ENCODE assay signal across 24 cellular contexts in the genomic region with DNA sequence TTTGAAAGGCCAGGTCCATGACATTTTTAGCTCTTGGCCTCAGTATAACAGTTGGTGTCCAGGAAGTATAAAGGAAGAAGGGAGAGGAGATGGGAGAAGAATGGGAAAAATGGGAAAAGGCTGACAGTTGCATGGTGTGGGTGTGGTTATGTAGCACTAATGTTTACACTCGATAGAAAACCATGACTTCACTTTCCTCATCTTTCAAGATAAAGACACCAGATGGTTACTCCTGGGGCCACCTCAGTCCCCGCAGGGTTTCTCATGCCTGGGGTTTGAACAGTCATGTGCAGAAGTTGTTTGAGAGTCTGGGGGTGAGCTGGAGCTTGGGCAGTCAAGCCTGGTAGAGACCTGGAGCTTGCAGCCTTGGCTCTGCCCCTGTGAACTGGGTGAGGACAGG.
"Had no signal": no experiment of that assay in that cellular context is flagged by ENCODE, and none has a peak within 500 bp of the region (broad histone marks: within the 10 kb centered on the region; RNA-seq: fewer than 3 reads in every experiment).

No MANE protein-coding gene starts in this region.

- H3K4me3 ChIP-seq: coronary artery, gastroesophageal sphincter, sigmoid colon had no signal

- H3K9me3 ChIP-seq: gastroesophageal sphincter, sigmoid colon had no signal

- H3K4me1 ChIP-seq: gastroesophageal sphincter had no signal

- ATAC-seq: activated CD8-positive, alpha-beta T cell treated with anti-CD3 and anti-CD28 coated beads for 36 hours; activated naive CD8-positive, alpha-beta T cell treated with anti-CD3 and anti-CD28 coated beads, Interleukin-2, amount 50 U/mL, for 24 hours; activated T-helper 17 cell treated with anti-CD3 and anti-CD28 coated beads, Interleukin-2, amount 50 U/mL, for 72 hours; esophagus mucosa; gastroesophageal sphincter; stimulated activated effector memory CD8-positive, alpha-beta T cell treated with anti-CD3 and anti-CD28 coated beads, Interleukin-12 subunit alpha, Interleukin-12 subunit beta, amount 100 ng/mL, for 72 hours; WTC11 had no signal

- H3K4me3 Mint-ChIP-seq: activated CD4-positive, alpha-beta T cell treated with anti-CD3 and anti-CD28 coated beads, Interleukin-2, amount 10 ng/mL, durations not matched to agents 24 days and 14 days; activated CD8-positive, alpha-beta T cell treated with anti-CD3 and anti-CD28 coated beads for 36 hours; activated naive CD4-positive, alpha-beta T cell treated with anti-CD3 and anti-CD28 coated beads for 36 hours; activated naive CD8-positive, alpha-beta T cell treated with anti-CD3 and anti-CD28 coated beads, Interleukin-2, amount 50 U/mL, for 24 hours; activated T-helper 17 cell treated with anti-CD3 and anti-CD28 coated beads, Interleukin-2, amount 50 U/mL, for 72 hours; brain; central memory CD8-positive, alpha-beta T cell; immature natural killer cell; nephron; stimulated activated effector memory CD8-positive, alpha-beta T cell treated with anti-CD3 and anti-CD28 coated beads, Interleukin-12 subunit alpha, Interleukin-12 subunit beta, amount 100 ng/mL, for 72 hours; T-helper 2 cell treated with Interferon-gamma antibody and Interleukin-4, amounts not matched to agents 5 μg/mL and 100 μg/mL, for 36 hours; WTC11 had no signal

- H3K9me3 Mint-ChIP-seq: activated CD4-positive, alpha-beta T cell treated with anti-CD3 and anti-CD28 coated beads, Interleukin-2, amount 10 ng/mL, durations not matched to agents 24 days and 14 days; activated CD8-positive, alpha-beta T cell treated with anti-CD3 and anti-CD28 coated beads for 36 hours; activated naive CD4-positive, alpha-beta T cell treated with anti-CD3 and anti-CD28 coated beads for 36 hours; activated naive CD8-positive, alpha-beta T cell treated with anti-CD3 and anti-CD28 coated beads, Interleukin-2, amount 50 U/mL, for 24 hours; activated T-helper 17 cell treated with anti-CD3 and anti-CD28 coated beads, Interleukin-2, amount 50 U/mL, for 72 hours; central memory CD8-positive, alpha-beta T cell; immature natural killer cell; nephron; stimulated activated effector memory CD8-positive, alpha-beta T cell treated with anti-CD3 and anti-CD28 coated beads, Interleukin-12 subunit alpha, Interleukin-12 subunit beta, amount 100 ng/mL, for 72 hours; T-helper 2 cell treated with Interferon-gamma antibody and Interleukin-4, amounts not matched to agents 5 μg/mL and 100 μg/mL, for 36 hours had no signal

- H3K27ac Mint-ChIP-seq: activated CD4-positive, alpha-beta T cell treated with anti-CD3 and anti-CD28 coated beads, Interleukin-2, amount 10 ng/mL, durations not matched to agents 24 days and 14 days; activated CD8-positive, alpha-beta T cell treated with anti-CD3 and anti-CD28 coated beads for 36 hours; activated naive CD4-positive, alpha-beta T cell treated with anti-CD3 and anti-CD28 coated beads for 36 hours; activated naive CD8-positive, alpha-beta T cell treated with anti-CD3 and anti-CD28 coated beads, Interleukin-2, amount 50 U/mL, for 24 hours; activated T-helper 17 cell treated with anti-CD3 and anti-CD28 coated beads, Interleukin-2, amount 50 U/mL, for 72 hours; nephron; stimulated activated effector memory CD8-positive, alpha-beta T cell treated with anti-CD3 and anti-CD28 coated beads, Interleukin-12 subunit alpha, Interleukin-12 subunit beta, amount 100 ng/mL, for 72 hours; T-helper 2 cell treated with Interferon-gamma antibody and Interleukin-4, amounts not matched to agents 5 μg/mL and 100 μg/mL, for 36 hours; WTC11 had no signal

- H3K27ac ChIP-seq: coronary artery, gastroesophageal sphincter, sigmoid colon had no signal

- H3K4me1 Mint-ChIP-seq: WTC11 had no signal

- DNase-seq: activated CD4-positive, alpha-beta T cell treated with anti-CD3 and anti-CD28 coated beads, Interleukin-2, amount 10 ng/mL, durations not matched to agents 24 days and 14 days; activated CD8-positive, alpha-beta T cell treated with anti-CD3 and anti-CD28 coated beads for 36 hours; activated naive CD4-positive, alpha-beta T cell treated with anti-CD3 and anti-CD28 coated beads for 36 hours; activated naive CD8-positive, alpha-beta T cell treated with anti-CD3 and anti-CD28 coated beads, Interleukin-2, amount 50 U/mL, for 24 hours; activated T-cell treated with anti-CD3 and anti-CD28 coated beads, Interleukin-2, amount 50 U/mL, for 1 hour; anterior cingulate cortex; immature natural killer cell; kidney glomerular epithelial cell; left ventricle myocardium superior; mesendoderm; occipital lobe; posterior cingulate gyrus; sigmoid colon; stimulated activated CD4-positive, alpha-beta T cell treated with anti-CD3 and anti-CD28 coated beads, Interleukin-4, amount 100 ng/mL, for 24 hours had no signal

- H3K27me3 Mint-ChIP-seq: activated CD4-positive, alpha-beta T cell treated with anti-CD3 and anti-CD28 coated beads, Interleukin-2, amount 10 ng/mL, durations not matched to agents 24 days and 14 days; activated CD8-positive, alpha-beta T cell treated with anti-CD3 and anti-CD28 coated beads for 36 hours; activated naive CD8-positive, alpha-beta T cell treated with anti-CD3 and anti-CD28 coated beads, Interleukin-2, amount 50 U/mL, for 24 hours; activated T-helper 17 cell treated with anti-CD3 and anti-CD28 coated beads, Interleukin-2, amount 50 U/mL, for 72 hours; central memory CD8-positive, alpha-beta T cell had no signal

- H3K27me3 ChIP-seq: gastroesophageal sphincter, sigmoid colon had no signal
